In genomic region chr3:13887746-13888300, GRCh38 we compare ENCODE assay signal across 27 cellular contexts. TPM values are rescaled to one million over a fixed set of nuclear protein-coding genes. Genes with fewer than 3 reads are reported as not detected.
DNase-seq lines count a peak whose midpoint lies in the region; ATAC-seq and TF ChIP-seq lines count a peak whose summit lies in the region.
"Had no signal": no experiment of that assay in that cellular context is flagged by ENCODE, and none has a peak within 500 bp of the region (broad histone marks: within the 10 kb centered on the region; RNA-seq: fewer than 3 reads in every experiment).

No MANE protein-coding gene starts in this region.

- H3K9me3 ChIP-seq in naive thymus-derived CD4-positive, alpha-beta T cell (ENCODE audit: control insufficient read depth in 2 of 3, low read length in 3 of 3) = peaks cover 0 to 5% (median 0%) of the 10 kb centered on the region in 3 experiments
- no peaks in the 10 kb centered on the region for H3K9me3 ChIP-seq in upper lobe of right lung
- H3K9me3 ChIP-seq: BLaER1, MG63 had no signal

- H3K4me3 Mint-ChIP-seq in activated CD4-positive, alpha-beta T cell treated with anti-CD3 and anti-CD28 coated beads, Interleukin-2, amount 10 ng/mL, durations not matched to agents 24 days and 14 days = no peak overlapping the region
- no peak overlapping the region for H3K4me3 Mint-ChIP-seq in naive thymus-derived CD4-positive, alpha-beta T cell
- H3K4me3 Mint-ChIP-seq in HFFc6 = no peak overlapping the region
- H3K4me3 Mint-ChIP-seq in effector memory CD8-positive, alpha-beta T cell = no peak overlapping the region
- H3K4me3 Mint-ChIP-seq: CD4-positive, alpha-beta T cell had no signal

- peaks cover 21 to 22% of the 10 kb centered on the region in 2 donors for H3K4me1 ChIP-seq in naive thymus-derived CD4-positive, alpha-beta T cell (ENCODE audit: control insufficient read depth in 2 of 2, insufficient read depth in 2 of 2, low read length in 2 of 2)
- no peaks in the 10 kb centered on the region for H3K4me1 ChIP-seq in upper lobe of right lung

- intact Hi-C loops in activated CD4-positive, alpha-beta T cell treated with anti-CD3 and anti-CD28 coated beads, Interleukin-2, amount 10 ng/mL, durations not matched to agents 24 days and 14 days (cut with micrococcal nuclease) = loop anchor here (5.0 kb wide), 1 partner anchor 391 kb away; no protein-coding TSS in a partner anchor
- intact Hi-C loops in naive thymus-derived CD4-positive, alpha-beta T cell (cut with micrococcal nuclease) = no loop called here
- intact Hi-C loops in upper lobe of right lung (cut with DNase I) = no loop called here

- POLR2A ChIA-PET in naive thymus-derived CD4-positive, alpha-beta T cell (lab: Charles Lee) = interaction anchor here (1.5 kb wide), 1 partner anchor 226 kb away, joined by 3 read pairs; no protein-coding TSS in a partner anchor

- peaks cover 16% of the 10 kb centered on the region for H3K4me1 Mint-ChIP-seq in activated CD4-positive, alpha-beta T cell treated with anti-CD3 and anti-CD28 coated beads, Interleukin-2, amount 10 ng/mL, durations not matched to agents 24 days and 14 days
- peaks cover 13 to 41% (median 29%) of the 10 kb centered on the region in 7 donors for H3K4me1 Mint-ChIP-seq in naive thymus-derived CD4-positive, alpha-beta T cell
- H3K4me1 Mint-ChIP-seq in HFFc6 (ENCODE audit: low read depth) = no peaks in the 10 kb centered on the region
- H3K4me1 Mint-ChIP-seq in effector memory CD8-positive, alpha-beta T cell (ENCODE audit: low read depth in 2 of 2) = peaks cover 6 to 15% of the 10 kb centered on the region in 2 donors

- no peak for ATAC-seq in naive thymus-derived CD4-positive, alpha-beta T cell
- no peak for ATAC-seq in upper lobe of right lung
- no peak for ATAC-seq in effector memory CD8-positive, alpha-beta T cell (replicated peaks)
- ATAC-seq: HepG2, K562, Right ventricle myocardium inferior had no signal

- H3K9me3 Mint-ChIP-seq in activated CD4-positive, alpha-beta T cell treated with anti-CD3 and anti-CD28 coated beads, Interleukin-2, amount 10 ng/mL, durations not matched to agents 24 days and 14 days = no peaks in the 10 kb centered on the region
- peaks cover 0 to 17% (median 0%) of the 10 kb centered on the region in 11 donors for H3K9me3 Mint-ChIP-seq in naive thymus-derived CD4-positive, alpha-beta T cell
- no peaks in the 10 kb centered on the region for H3K9me3 Mint-ChIP-seq in HFFc6
- no peaks in the 10 kb centered on the region for H3K9me3 Mint-ChIP-seq in effector memory CD8-positive, alpha-beta T cell
- H3K9me3 Mint-ChIP-seq: CD4-positive, alpha-beta T cell had no signal

- H3K4me3 ChIP-seq in naive thymus-derived CD4-positive, alpha-beta T cell (ENCODE audit: low read length) = no peak overlapping the region
- H3K4me3 ChIP-seq in upper lobe of right lung = no peak overlapping the region
- H3K4me3 ChIP-seq: BLaER1, K562, MG63 had no signal

- H3K27me3 ChIP-seq in naive thymus-derived CD4-positive, alpha-beta T cell (ENCODE audit: control insufficient read depth in 2 of 2, insufficient read depth in 2 of 2, low read length in 2 of 2) = no peaks in the 10 kb centered on the region
- H3K27me3 ChIP-seq in upper lobe of right lung = peaks cover under 1% of the 10 kb centered on the region
- H3K27me3 ChIP-seq: MG63 had no signal

- H3K27ac ChIP-seq in naive thymus-derived CD4-positive, alpha-beta T cell (ENCODE audit: low read depth, low read length) = no peak overlapping the region
- no peak overlapping the region for H3K27ac ChIP-seq in upper lobe of right lung
- H3K27ac ChIP-seq: 22Rv1, BLaER1 had no signal

- H3K27me3 Mint-ChIP-seq in activated CD4-positive, alpha-beta T cell treated with anti-CD3 and anti-CD28 coated beads, Interleukin-2, amount 10 ng/mL, durations not matched to agents 24 days and 14 days = peaks cover 24% of the 10 kb centered on the region
- H3K27me3 Mint-ChIP-seq in naive thymus-derived CD4-positive, alpha-beta T cell = peaks cover 0 to 26% (median 10%) of the 10 kb centered on the region in 5 donors
- peaks cover 18% of the 10 kb centered on the region for H3K27me3 Mint-ChIP-seq in HFFc6 (ENCODE audit: insufficient read depth)
- peaks cover 11 to 28% of the 10 kb centered on the region in 2 donors for H3K27me3 Mint-ChIP-seq in effector memory CD8-positive, alpha-beta T cell

- CTCF ChIA-PET in naive thymus-derived CD4-positive, alpha-beta T cell (lab: Charles Lee) = interaction anchor here (0.5 to 14.8 kb wide), 3 partner anchors 21 to 682 kb away, joined by 3 to 522 read pairs (median 4); no protein-coding TSS in a partner anchor

- H3K36me3 Mint-ChIP-seq in activated CD4-positive, alpha-beta T cell treated with anti-CD3 and anti-CD28 coated beads, Interleukin-2, amount 10 ng/mL, durations not matched to agents 24 days and 14 days (ENCODE audit: low read depth) = no peaks in the 10 kb centered on the region
- H3K36me3 Mint-ChIP-seq in naive thymus-derived CD4-positive, alpha-beta T cell = peaks cover 0 to 7% (median 0%) of the 10 kb centered on the region in 5 donors
- no peaks in the 10 kb centered on the region for H3K36me3 Mint-ChIP-seq in HFFc6 (ENCODE audit: low read depth)
- H3K36me3 Mint-ChIP-seq in effector memory CD8-positive, alpha-beta T cell (ENCODE audit: insufficient read depth) = peaks cover 7% of the 10 kb centered on the region

- no peak for TF ChIP-seq CTCF in upper lobe of right lung (IDR thresholded peaks at IDR 0.05)
- TF ChIP-seq CTCF in HFFc6 (IDR thresholded peaks at IDR 0.05) = no peak

- no peaks in the 10 kb centered on the region for H3K36me3 ChIP-seq in naive thymus-derived CD4-positive, alpha-beta T cell (ENCODE audit: control insufficient read depth in 2 of 3, insufficient read depth in 3 of 3, low read length in 3 of 3)
- H3K36me3 ChIP-seq in upper lobe of right lung = no peaks in the 10 kb centered on the region
- H3K36me3 ChIP-seq: BLaER1, MG63 had no signal

- no peak overlapping the region for H3K27ac Mint-ChIP-seq in activated CD4-positive, alpha-beta T cell treated with anti-CD3 and anti-CD28 coated beads, Interleukin-2, amount 10 ng/mL, durations not matched to agents 24 days and 14 days
- H3K27ac Mint-ChIP-seq in naive thymus-derived CD4-positive, alpha-beta T cell = peak overlapping the region in 5 of 9 donors; percentile 18 to 42 (median 33)
- no peak overlapping the region for H3K27ac Mint-ChIP-seq in HFFc6
- no peak overlapping the region for H3K27ac Mint-ChIP-seq in effector memory CD8-positive, alpha-beta T cell
- H3K27ac Mint-ChIP-seq: CD4-positive, alpha-beta T cell had no signal

- peak; percentile 49 for DNase-seq in activated CD4-positive, alpha-beta T cell treated with anti-CD3 and anti-CD28 coated beads, Interleukin-2, amount 10 ng/mL, durations not matched to agents 24 days and 14 days
- no peak for DNase-seq in activated CD4-positive, alpha-beta T cell treated with anti-CD3 and anti-CD28 coated beads, Interleukin-2, amount 50 U/mL, for 48 hours
- peak; percentile 4 for DNase-seq in epidermal melanocyte (ENCODE audit: insufficient read length, low spot score)
- DNase-seq in naive thymus-derived CD4-positive, alpha-beta T cell = no peak
- peak; percentile 13 for DNase-seq in upper lobe of right lung
- no peak for DNase-seq in stimulated activated CD4-positive, alpha-beta T cell treated with anti-CD3 and anti-CD28 coated beads, Interleukin-1b, Interleukin-23, amount 100 ng/mL, for 48 hours
- no peak for DNase-seq in HFFc6
- DNase-seq in effector memory CD8-positive, alpha-beta T cell = no peak
- DNase-seq: ACHN; CD4-positive, alpha-beta T cell; COR-L47; DMS 273 treated with DMSO at 0.1 percent for 48 hours; DMS79 treated with DMSO at 0.1 percent for 48 hours; MG63; NCI-H1417; NCI-H1694 treated with DMSO at 0.1 percent for 48 hours; NCI-H2081 treated with DMSO at 0.1 percent for 48 hours; NCI-H2171 treated with DMSO at 0.1 percent for 48 hours; NCI-H524 treated with DMSO at 0.1 percent for 48 hours; OCI-M1 had no signal

RNA-seq across cellular contexts. Expression of gene WNT7A, which starts 8.0 kb away (rescaled TPM):
- 0.05 TPM in 1 of 2 replicates, not detected in the other for total RNA-seq in activated CD4-positive, alpha-beta T cell treated with anti-CD3 and anti-CD28 coated beads, Interleukin-2, amount 10 ng/mL, durations not matched to agents 24 days and 14 days
- 10 to 100 TPM in 4 of 5 experiments, under 1 TPM in 1; 0.15 to 21.8 (median 18.8) TPM for total RNA-seq in naive thymus-derived CD4-positive, alpha-beta T cell
- 1 to 10 TPM; 5.0 to 7.7 TPM for polyA plus RNA-seq in naive thymus-derived CD4-positive, alpha-beta T cell
- 6.6 TPM for total RNA-seq in upper lobe of right lung
- total RNA-seq in HFFc6 (2021; fragmentation: NEBNext Ultra II Directional; extraction: Animal tissue kit (Norgen Biotek cat#: 25700)) = not detected
- total RNA-seq: H4, HepG2, K562, LHCN-M2, Right ventricle myocardium inferior had no signal
- polyA plus RNA-seq: HepG2 had no signal

Comparison
In these comparisons a context has a peak if more than half of its experiments do, and no peak if none do; other contexts are left out.
1. DNase-seq: peak in activated CD4-positive, alpha-beta T cell treated with anti-CD3 and anti-CD28 coated beads, Interleukin-2, amount 10 ng/mL, durations not matched to agents 24 days and 14 days (single experiment), epidermal melanocyte (single experiment) and upper lobe of right lung (single experiment); none in activated CD4-positive, alpha-beta T cell treated with anti-CD3 and anti-CD28 coated beads, Interleukin-2, amount 50 U/mL, for 48 hours (0 of 2), naive thymus-derived CD4-positive, alpha-beta T cell (0 of 9), stimulated activated CD4-positive, alpha-beta T cell treated with anti-CD3 and anti-CD28 coated beads, Interleukin-1b, Interleukin-23, amount 100 ng/mL, for 48 hours (single experiment), HFFc6 (single experiment) and effector memory CD8-positive, alpha-beta T cell (0 of 3).
2. H3K27ac Mint-ChIP-seq: peak in naive thymus-derived CD4-positive, alpha-beta T cell (5 of 9); none in activated CD4-positive, alpha-beta T cell treated with anti-CD3 and anti-CD28 coated beads, Interleukin-2, amount 10 ng/mL, durations not matched to agents 24 days and 14 days (single experiment), HFFc6 (single experiment) and effector memory CD8-positive, alpha-beta T cell (0 of 2).